Comparison of ENCODE assay signal across 11 cellular contexts in genomic region chr20:45254867-45255266, GRCh38. TPM values are rescaled to one million over a fixed set of nuclear protein-coding genes. Genes with fewer than 3 reads are reported as not detected.
DNase-seq lines count a peak whose midpoint lies in the region; ATAC-seq lines count a peak whose summit lies in the region.
"Had no signal": no experiment of that assay in that cellular context is flagged by ENCODE, and none has a peak within 500 bp of the region (broad histone marks: within the 10 kb centered on the region; RNA-seq: fewer than 3 reads in every experiment).

No MANE protein-coding gene starts in this region.

- H3K27me3 ChIP-seq in esophagus (ENCODE audit: control insufficient read depth in 1 of 2, insufficient read depth in 2 of 2, low read length in 2 of 2), result no peaks in the 10 kb centered on the region

- 34 to 50% methylated on average over 4 of the region's 4 CpGs for WGBS in esophagus, 2 donors

- DNase-seq in GM03348 (ENCODE audit: low spot score) (peak; percentile 59), MV-4-11 (lab: John Stamatoyannopoulos, UW) (peak; percentile 95), pons (ENCODE audit: low spot score) (peak; percentile 29), putamen (ENCODE audit: low spot score) (no peak), Ammon's horn (ENCODE audit: low spot score) (no peak)
- DNase-seq in activated T-cell treated with anti-CD3 and anti-CD28 coated beads, Interleukin-2, amount 50 U/mL, for 4 hours, result no peak
- DNase-seq: naive B cell had no signal

- peak overlapping the region in 1 of 2 donors; percentile 64 for H3K4me3 ChIP-seq in esophagus (ENCODE audit: low read depth in 1 of 2, low read length in 2 of 2)

- no peaks in the 10 kb centered on the region for H3K4me1 Mint-ChIP-seq in activated T-cell treated with anti-CD3 and anti-CD28 coated beads, Interleukin-2, amount 50 U/mL, for 4 hours (ENCODE audit: low read depth)
- H3K4me1 Mint-ChIP-seq: naive B cell had no signal

- peaks cover 35% of the 10 kb centered on the region for H3K27me3 Mint-ChIP-seq in activated T-cell treated with anti-CD3 and anti-CD28 coated beads, Interleukin-2, amount 50 U/mL, for 4 hours (ENCODE audit: low read depth)

- no peak for ATAC-seq in HG03159 (IDR thresholded peaks at IDR 0.05; ENCODE audit: unreplicated experiment)
- no peak for ATAC-seq in activated T-cell treated with anti-CD3 and anti-CD28 coated beads, Interleukin-2, amount 50 U/mL, for 4 hours

- peak overlapping the region; percentile 84 to 97 for H3K27ac ChIP-seq in esophagus (ENCODE audit: low read depth in 2 of 2, low read length in 1 of 2)

- no peaks in the 10 kb centered on the region for H3K9me3 Mint-ChIP-seq in activated T-cell treated with anti-CD3 and anti-CD28 coated beads, Interleukin-2, amount 50 U/mL, for 4 hours
- H3K9me3 Mint-ChIP-seq: naive B cell had no signal

- no peak overlapping the region for H3K4me3 Mint-ChIP-seq in activated T-cell treated with anti-CD3 and anti-CD28 coated beads, Interleukin-2, amount 50 U/mL, for 4 hours
- H3K4me3 Mint-ChIP-seq: naive B cell had no signal

- no peaks in the 10 kb centered on the region for H3K36me3 Mint-ChIP-seq in activated T-cell treated with anti-CD3 and anti-CD28 coated beads, Interleukin-2, amount 50 U/mL, for 4 hours (ENCODE audit: insufficient read depth)
- H3K36me3 Mint-ChIP-seq: naive B cell had no signal

- no peaks in the 10 kb centered on the region for H3K9me3 ChIP-seq in esophagus (ENCODE audit: control insufficient read depth in 2 of 2, insufficient read depth in 1 of 2, low read depth in 1 of 2, low read length in 1 of 2)

- peaks cover 0 to 3% of the 10 kb centered on the region in 2 donors for H3K36me3 ChIP-seq in esophagus (ENCODE audit: control insufficient read depth in 2 of 2, insufficient read depth in 2 of 2, low read length in 1 of 2)

- H3K4me1 ChIP-seq in esophagus (ENCODE audit: control insufficient read depth in 2 of 2, insufficient read depth in 2 of 2, low read length in 1 of 2), result peaks cover 0 to 16% of the 10 kb centered on the region in 2 donors

RNA-seq across cellular contexts. Expression of gene SLPI, which starts 0.5 kb away (rescaled TPM):
- polyA plus RNA-seq in esophagus, result 1,000 to 10,000 TPM; 1,481 to 1,882 TPM
- under 1 TPM; 0.63 to 0.95 (median 0.83) TPM for total RNA-seq in activated T-cell treated with anti-CD3 and anti-CD28 coated beads, Interleukin-2, amount 50 U/mL, for 4 hours
- total RNA-seq: H1 had no signal
- polyA plus RNA-seq: H1 had no signal

RNA-seq across cellular contexts. Expression of gene SEMG2, which starts 33.7 kb away (rescaled TPM):
- polyA plus RNA-seq in esophagus, result not detected
- not detected for total RNA-seq in activated T-cell treated with anti-CD3 and anti-CD28 coated beads, Interleukin-2, amount 50 U/mL, for 4 hours
- total RNA-seq: H1; T-helper 1 cell treated with Interleukin-12 subunit alpha and Interleukin-12 subunit beta and Interleukin-4 antibody, amounts not matched to agents 30 ng/mL and 1 ng/mL, for 36 hours had no signal
- polyA plus RNA-seq: H1 had no signal

RNA-seq across cellular contexts. Expression of gene SEMG1, which starts 48.0 kb away (rescaled TPM):
- not detected for polyA plus RNA-seq in esophagus
- total RNA-seq in activated T-cell treated with anti-CD3 and anti-CD28 coated beads, Interleukin-2, amount 50 U/mL, for 4 hours, result not detected
- total RNA-seq: T-helper 1 cell treated with Interleukin-12 subunit alpha and Interleukin-12 subunit beta and Interleukin-4 antibody, amounts not matched to agents 30 ng/mL and 1 ng/mL, for 36 hours had no signal

RNA-seq across cellular contexts. Expression of gene RBPJL, which starts 51.8 kb away (rescaled TPM):
- under 1 TPM; 0.04 TPM for polyA plus RNA-seq in esophagus
- total RNA-seq in activated T-cell treated with anti-CD3 and anti-CD28 coated beads, Interleukin-2, amount 50 U/mL, for 4 hours, result under 1 TPM in 2 of 3 donors, not detected in 1; 0.13 to 0.19 TPM
- total RNA-seq: T-helper 1 cell treated with Interleukin-12 subunit alpha and Interleukin-12 subunit beta and Interleukin-4 antibody, amounts not matched to agents 30 ng/mL and 1 ng/mL, for 36 hours had no signal

RNA-seq across cellular contexts. Expression of gene MATN4, which starts 53.2 kb away (rescaled TPM):
- polyA plus RNA-seq in esophagus, result under 1 TPM; 0.08 TPM
- under 1 TPM in 2 of 3 donors, not detected in 1; 0.11 to 0.13 TPM for total RNA-seq in activated T-cell treated with anti-CD3 and anti-CD28 coated beads, Interleukin-2, amount 50 U/mL, for 4 hours

Comparison
In these comparisons a context has a peak if more than half of its experiments do, and no peak if none do; other contexts are left out.
1. DNase-seq: peak in GM03348 (single experiment), MV-4-11 (single experiment) and pons (single experiment); none in activated T-cell treated with anti-CD3 and anti-CD28 coated beads, Interleukin-2, amount 50 U/mL, for 4 hours (single experiment), putamen (single experiment) and Ammon's horn (single experiment).